ENCODE assay signal across 31 cellular contexts in genomic region chr17:65355246-65355645, GRCh38.
"Had no signal": no experiment of that assay in that cellular context is flagged by ENCODE, and none has a peak within 500 bp of the region (broad histone marks: within the 10 kb centered on the region; RNA-seq: fewer than 3 reads in every experiment).

No MANE protein-coding gene starts in this region.

- H3K36me3 Mint-ChIP-seq: neural progenitor cell had no signal

- H3K27me3 ChIP-seq: brain microvascular endothelial cell, foreskin keratinocyte, left lung, neural progenitor cell had no signal

- H3K4me1 Mint-ChIP-seq: immature natural killer cell, natural killer cell had no signal

- H3K4me2 ChIP-seq: neural progenitor cell had no signal

- ATAC-seq: activated CD4-positive, CD25-positive, alpha-beta regulatory T cell treated with anti-CD3 and anti-CD28 coated beads, Interleukin-2, amount 50 U/mL, for 24 hours; activated T-helper 17 cell treated with anti-CD3 and anti-CD28 coated beads, Interleukin-2, amount 50 U/mL, for 72 hours; foreskin keratinocyte; heart left ventricle; left lung; lower lobe of right lung; natural killer cell; right cardiac atrium; stimulated activated naive CD8-positive, alpha-beta T cell treated with anti-CD3 and anti-CD28 coated beads, Interleukin-15, Interleukin-2, amounts not matched to agents 100 U/mL and 50 U/mL, for 24 hours had no signal

- H3K36me3 ChIP-seq: brain microvascular endothelial cell, heart left ventricle, left lung, lower lobe of right lung, neural progenitor cell, spleen, thoracic aorta, WERI-Rb-1 had no signal

- H3K27ac Mint-ChIP-seq: activated CD4-positive, alpha-beta memory T cell treated with anti-CD3 and anti-CD28 coated beads, Interleukin-2, amount 10 ng/mL, durations not matched to agents 7 days and 5 days; activated T-cell treated with anti-CD3 and anti-CD28 coated beads, Interleukin-2, amount 50 U/mL, for 24 hours; activated T-helper 17 cell treated with anti-CD3 and anti-CD28 coated beads, Interleukin-2, amount 50 U/mL, for 72 hours; immature natural killer cell; natural killer cell; neural progenitor cell had no signal

- H3K4me3 Mint-ChIP-seq: activated CD4-positive, alpha-beta memory T cell treated with anti-CD3 and anti-CD28 coated beads, Interleukin-2, amount 10 ng/mL, durations not matched to agents 7 days and 5 days; activated T-cell treated with anti-CD3 and anti-CD28 coated beads, Interleukin-2, amount 50 U/mL, for 24 hours; activated T-helper 17 cell treated with anti-CD3 and anti-CD28 coated beads, Interleukin-2, amount 50 U/mL, for 72 hours; immature natural killer cell; natural killer cell; neural progenitor cell had no signal

- FAIRE-seq: astrocyte, endothelial cell of umbilical vein had no signal

- H3K4me3 ChIP-seq: heart left ventricle, left lung, lower lobe of right lung, neural progenitor cell, spleen, thoracic aorta had no signal

- H3K9ac ChIP-seq: neural progenitor cell had no signal

- H3K27ac ChIP-seq: brain microvascular endothelial cell, foreskin keratinocyte, heart left ventricle, left lung, lower lobe of right lung, neural progenitor cell, spleen, thoracic aorta, WERI-Rb-1 had no signal

- DNase-seq: activated CD4-positive, alpha-beta memory T cell treated with anti-CD3 and anti-CD28 coated beads, Interleukin-2, amount 10 ng/mL, durations not matched to agents 7 days and 5 days; activated CD4-positive, alpha-beta T cell treated with anti-CD3 and anti-CD28 coated beads for 48 hours; activated CD8-positive, alpha-beta memory T cell treated with anti-CD3 and anti-CD28 coated beads, Interleukin-2, amount 50 U/mL, for 48 hours; activated gamma-delta T cell treated with Interleukin-2 at 50 U/mL for 16 hours; activated naive CD4-positive, alpha-beta T cell treated with anti-CD3 and anti-CD28 coated beads, Interleukin-2, amount 50 U/mL, for 16 hours; activated T-cell treated with anti-CD3 and anti-CD28 coated beads, Interleukin-2, amount 50 U/mL, for 24 hours; amniotic stem cell; brain microvascular endothelial cell; cortex of kidney; foreskin keratinocyte; heart left ventricle; hypothalamus; immature natural killer cell; left lung; lower lobe of right lung; mesenchymal stem cell; natural killer cell; occipital lobe; right cardiac atrium; spleen; stimulated activated CD4-positive, alpha-beta T cell treated with anti-CD3 and anti-CD28 coated beads, Interleukin-2, amount 100 ng/mL, for 48 hours; stimulated activated naive CD8-positive, alpha-beta T cell treated with anti-CD3 and anti-CD28 coated beads, Interleukin-15, Interleukin-2, amounts not matched to agents 100 U/mL and 50 U/mL, for 24 hours; T-helper 9 cell; trophoblast cell; WERI-Rb-1 had no signal

- H3K4me1 ChIP-seq: heart left ventricle, left lung, lower lobe of right lung, neural progenitor cell, spleen had no signal

- H3K9me3 ChIP-seq: left lung, lower lobe of right lung had no signal
